Comparison of ENCODE assay signal across 8 cellular contexts in genomic region chr7:90403174-90404113, GRCh38. TPM values are rescaled to one million over a fixed set of nuclear protein-coding genes. Genes with fewer than 3 reads are reported as not detected.
A peak's percentile ranks its signal among the peaks of the same experiment; 100 is the strongest.
DNase-seq lines count a peak whose midpoint lies in the region; ATAC-seq and TF ChIP-seq lines count a peak whose summit lies in the region.

TSS of gene CLDN12 (plus strand) at chr7:90403461. CDS start at chr7:90412677, 9,216 bp downstream.

- TF ChIP-seq CTCF in CD8-positive, alpha-beta T cell (IDR thresholded peaks at IDR 0.05) = no peak
- TF ChIP-seq CTCF in lung (IDR thresholded peaks at IDR 0.05; ENCODE audit: control extremely low read depth, extremely low read depth) = no peak

- H3K4me1 Mint-ChIP-seq in CD8-positive, alpha-beta T cell (ENCODE audit: low read depth) = peaks cover 18% of the 10 kb centered on the region
- H3K4me1 Mint-ChIP-seq in activated CD8-positive, alpha-beta T cell treated with anti-CD3 and anti-CD28 coated beads, Interleukin-2, amount 10 ng/mL, durations not matched to agents 7 days and 5 days (ENCODE audit: low read depth) = peaks cover 17% of the 10 kb centered on the region

- H3K4me3 ChIP-seq in CD8-positive, alpha-beta T cell (ENCODE audit: low read depth, low read length) = peak within 1 kb of the TSS; percentile 64
- peak within 1 kb of the TSS; percentile 72 for H3K4me3 ChIP-seq in lung

- DNase-seq in CD8-positive, alpha-beta T cell = peak; percentile 44 to 90 (median 69)
- DNase-seq in HK-2 (ENCODE audit: unreplicated experiment) (peak; percentile 89), NCI-H82 treated with DMSO at 0.1 percent for 48 hours (lab: John Stamatoyannopoulos, UW; ENCODE audit: unreplicated experiment) (peak; percentile 82), lung (ENCODE audit: low spot score) (peak; percentile 89)
- DNase-seq in activated CD8-positive, alpha-beta T cell treated with anti-CD3 and anti-CD28 coated beads, Interleukin-2, amount 10 ng/mL, durations not matched to agents 7 days and 5 days = peak; percentile 86
- DNase-seq in effector CD8-positive, alpha-beta T cell (lab: John Stamatoyannopoulos, UW) = peak; percentile 56
- DNase-seq in stimulated activated CD4-positive, alpha-beta T cell treated with anti-CD3 and anti-CD28 coated beads, TNF-alpha, amount 100 ng/mL, for 4 hours (ENCODE audit: low read depth in 3 of 3) = peak; percentile 9 to 35 (median 35)

- peak within 1 kb of the TSS; percentile 50 for H3K27ac ChIP-seq in CD8-positive, alpha-beta T cell (ENCODE audit: low read depth, low read length)
- H3K27ac ChIP-seq in lung (ENCODE audit: low read depth in 1 of 2, low read length in 1 of 2) = peak within 1 kb of the TSS; percentile 94 to 96

- no peaks in the 10 kb centered on the region for H3K36me3 ChIP-seq in CD8-positive, alpha-beta T cell (ENCODE audit: insufficient read depth, low read length)
- H3K36me3 ChIP-seq in lung (ENCODE audit: control insufficient read depth in 2 of 2, insufficient read depth in 2 of 2, low read length in 2 of 2) = peaks cover 2 to 11% of the 10 kb centered on the region in 2 donors

- peak; percentile 98 for ATAC-seq in CD8-positive, alpha-beta T cell
- ATAC-seq in GM19455 (IDR thresholded peaks at IDR 0.05; ENCODE audit: unreplicated experiment) (peak; percentile 95), lung (ENCODE audit: insufficient read depth, low FRiP score) (peak; percentile 94)
- ATAC-seq in activated CD8-positive, alpha-beta T cell treated with anti-CD3 and anti-CD28 coated beads, Interleukin-2, amount 10 ng/mL, durations not matched to agents 7 days and 5 days = peak; percentile 98

- POLR2A ChIA-PET in CD8-positive, alpha-beta T cell (lab: Charles Lee) = interaction anchor here (0.9 kb wide), 1 partner anchor 57 kb away, joined by 5 read pairs; the partner anchor contains the start of gene GTPBP10
- POLR2A ChIA-PET in activated CD8-positive, alpha-beta T cell treated with anti-CD3 and anti-CD28 coated beads, Interleukin-2, amount 10 ng/mL, durations not matched to agents 7 days and 5 days (lab: Charles Lee) = interaction anchor here (1.3 kb wide), 1 partner anchor 57 kb away, joined by 10 read pairs; the partner anchor contains the start of gene GTPBP10

- WGBS in lung, 2 donors = 0% methylated on average over 35 of the region's 35 CpGs

- peaks cover 11% of the 10 kb centered on the region for H3K4me1 ChIP-seq in CD8-positive, alpha-beta T cell (ENCODE audit: insufficient read depth, low read length)
- H3K4me1 ChIP-seq in lung (ENCODE audit: control insufficient read depth in 2 of 2, insufficient read depth in 2 of 2, low read length in 2 of 2) = peaks cover 0 to 9% of the 10 kb centered on the region in 2 donors

- H3K9me3 ChIP-seq in CD8-positive, alpha-beta T cell (ENCODE audit: low read length) = no peaks in the 10 kb centered on the region
- H3K9me3 ChIP-seq in lung (ENCODE audit: control insufficient read depth in 2 of 2, insufficient read depth in 1 of 2, low read length in 1 of 2) = peaks cover 0 to 3% of the 10 kb centered on the region in 2 donors

- peak within 1 kb of the TSS; percentile 96 for H3K4me3 Mint-ChIP-seq in CD8-positive, alpha-beta T cell
- peak within 1 kb of the TSS; percentile 88 for H3K4me3 Mint-ChIP-seq in activated CD8-positive, alpha-beta T cell treated with anti-CD3 and anti-CD28 coated beads, Interleukin-2, amount 10 ng/mL, durations not matched to agents 7 days and 5 days

- CTCF ChIA-PET in CD8-positive, alpha-beta T cell (lab: Charles Lee) = interaction anchor here (1.7 kb wide), 1 partner anchor 24 kb away, joined by 7 read pairs; no protein-coding TSS in a partner anchor
- CTCF ChIA-PET in activated CD8-positive, alpha-beta T cell treated with anti-CD3 and anti-CD28 coated beads, Interleukin-2, amount 10 ng/mL, durations not matched to agents 7 days and 5 days (lab: Charles Lee) = interaction anchor here (0.7 to 2.0 kb wide), 4 partner anchors 11 to 58 kb away, joined by 3 to 11 read pairs (median 4); no protein-coding TSS in a partner anchor

- H3K36me3 Mint-ChIP-seq in CD8-positive, alpha-beta T cell = peaks cover 4% of the 10 kb centered on the region
- no peaks in the 10 kb centered on the region for H3K36me3 Mint-ChIP-seq in activated CD8-positive, alpha-beta T cell treated with anti-CD3 and anti-CD28 coated beads, Interleukin-2, amount 10 ng/mL, durations not matched to agents 7 days and 5 days (ENCODE audit: low read depth)

- peak within 1 kb of the TSS; percentile 93 for H3K27ac Mint-ChIP-seq in CD8-positive, alpha-beta T cell
- H3K27ac Mint-ChIP-seq in activated CD8-positive, alpha-beta T cell treated with anti-CD3 and anti-CD28 coated beads, Interleukin-2, amount 10 ng/mL, durations not matched to agents 7 days and 5 days = peak within 1 kb of the TSS; percentile 88

- no peaks in the 10 kb centered on the region for H3K27me3 Mint-ChIP-seq in CD8-positive, alpha-beta T cell (ENCODE audit: low read depth)
- peaks cover 16% of the 10 kb centered on the region for H3K27me3 Mint-ChIP-seq in activated CD8-positive, alpha-beta T cell treated with anti-CD3 and anti-CD28 coated beads, Interleukin-2, amount 10 ng/mL, durations not matched to agents 7 days and 5 days (ENCODE audit: low read depth)

- H3K27me3 ChIP-seq in CD8-positive, alpha-beta T cell (ENCODE audit: insufficient read depth, low read length) = no peaks in the 10 kb centered on the region
- no peaks in the 10 kb centered on the region for H3K27me3 ChIP-seq in lung (ENCODE audit: control insufficient read depth, insufficient read depth)

- intact Hi-C loops in CD8-positive, alpha-beta T cell (cut with DNase I, micrococcal nuclease) = loop anchor here (1.0 to 5.0 kb wide), 3 partner anchors 57 to 249 kb away; partner anchors contain the start of genes GTPBP10 (in 2 of the 2), CFAP69 (in 1 of the 2) and STEAP1 (in 1 of the 2)

- peaks cover 18% of the 10 kb centered on the region for H3K9me3 Mint-ChIP-seq in CD8-positive, alpha-beta T cell
- H3K9me3 Mint-ChIP-seq in activated CD8-positive, alpha-beta T cell treated with anti-CD3 and anti-CD28 coated beads, Interleukin-2, amount 10 ng/mL, durations not matched to agents 7 days and 5 days (ENCODE audit: insufficient read depth) = no peaks in the 10 kb centered on the region

RNA-seq across cellular contexts. Expression of gene CLDN12, which starts in this region (rescaled TPM):
- 1 to 10 TPM; 1.8 to 1.9 TPM for total RNA-seq in CD8-positive, alpha-beta T cell
- total RNA-seq in activated CD8-positive, alpha-beta T cell treated with anti-CD3 and anti-CD28 coated beads, Interleukin-2, amount 10 ng/mL, durations not matched to agents 7 days and 5 days = 1 to 10 TPM; 1.7 to 2.6 TPM
- 10 to 100 TPM; 39.2 to 40.2 TPM for total RNA-seq in lung
- polyA plus RNA-seq in lung = 10 to 100 TPM; 15.3 to 20.8 TPM

Comparison
In these comparisons a context has a peak if more than half of its experiments do, and no peak if none do; other contexts are left out.
1. Peak in every context shown above with its lines: DNase-seq, ATAC-seq, H3K4me3 ChIP-seq and H3K27ac ChIP-seq.
2. RNA of gene CLDN12 (total RNA-seq): 39.2 to 40.2 TPM in lung; 1.7 to 2.6 TPM in activated CD8-positive, alpha-beta T cell treated with anti-CD3 and anti-CD28 coated beads, Interleukin-2, amount 10 ng/mL, durations not matched to agents 7 days and 5 days and 1.8 to 1.9 TPM in CD8-positive, alpha-beta T cell; every median in the first group is over 10 times any median in the second.
3. DNase-seq: peak in every context shown above with its lines; median percentile 89 in HK-2; 89 in lung; 86 in activated CD8-positive, alpha-beta T cell treated with anti-CD3 and anti-CD28 coated beads, Interleukin-2, amount 10 ng/mL, durations not matched to agents 7 days and 5 days; 82 in NCI-H82 treated with DMSO at 0.1 percent for 48 hours; 69 in CD8-positive, alpha-beta T cell; 56 in effector CD8-positive, alpha-beta T cell; 35 in stimulated activated CD4-positive, alpha-beta T cell treated with anti-CD3 and anti-CD28 coated beads, TNF-alpha, amount 100 ng/mL, for 4 hours.